ENCODE assay signal across 1 cellular context in the genomic region with DNA sequence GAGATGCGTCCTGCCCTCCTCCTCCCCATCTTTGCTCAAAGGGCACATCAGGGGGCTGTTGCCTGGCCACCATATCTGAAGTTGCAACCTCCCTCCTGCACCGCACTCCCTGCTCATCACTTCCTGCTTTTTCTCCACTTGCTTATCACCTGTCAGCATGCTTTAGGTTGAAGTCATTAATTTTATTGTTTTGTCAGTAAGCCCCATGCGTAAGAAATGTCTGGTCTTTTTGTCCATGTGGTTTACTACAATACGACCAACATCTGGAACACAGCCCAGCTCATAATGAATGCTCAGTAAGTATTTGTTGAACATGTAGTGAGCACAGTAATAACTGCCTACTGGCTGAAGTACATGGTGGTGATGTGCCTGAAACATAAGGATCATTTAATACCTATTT.
TF ChIP-seq lines count a peak whose summit lies in the region.

No MANE protein-coding gene starts in this region.

TF ChIP-seq in K562, 482 proteins besides CTCF, POLR2A, EP300 and RAD21 (continued from another document):
- TF ChIP-seq, protein P1, sequence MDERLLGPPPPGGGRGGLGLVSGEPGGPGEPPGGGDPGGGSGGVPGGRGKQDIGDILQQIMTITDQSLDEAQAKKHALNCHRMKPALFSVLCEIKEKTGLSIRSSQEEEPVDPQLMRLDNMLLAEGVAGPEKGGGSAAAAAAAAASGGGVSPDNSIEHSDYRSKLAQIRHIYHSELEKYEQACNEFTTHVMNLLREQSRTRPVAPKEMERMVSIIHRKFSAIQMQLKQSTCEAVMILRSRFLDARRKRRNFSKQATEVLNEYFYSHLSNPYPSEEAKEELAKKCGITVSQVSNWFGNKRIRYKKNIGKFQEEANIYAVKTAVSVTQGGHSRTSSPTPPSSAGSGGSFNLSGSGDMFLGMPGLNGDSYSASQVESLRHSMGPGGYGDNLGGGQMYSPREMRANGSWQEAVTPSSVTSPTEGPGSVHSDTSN (CRISPR knock-in tag; IDR thresholded peaks at IDR 0.05; ENCODE audit: low read depth): peak; percentile 14; the same call in 1 of the 2 replicates
- TF ChIP-seq, protein P1 (tag; conservative IDR thresholded peaks at IDR 0.05; ENCODE audit: low read depth): peak; percentile 94
- TF ChIP-seq, protein P2, sequence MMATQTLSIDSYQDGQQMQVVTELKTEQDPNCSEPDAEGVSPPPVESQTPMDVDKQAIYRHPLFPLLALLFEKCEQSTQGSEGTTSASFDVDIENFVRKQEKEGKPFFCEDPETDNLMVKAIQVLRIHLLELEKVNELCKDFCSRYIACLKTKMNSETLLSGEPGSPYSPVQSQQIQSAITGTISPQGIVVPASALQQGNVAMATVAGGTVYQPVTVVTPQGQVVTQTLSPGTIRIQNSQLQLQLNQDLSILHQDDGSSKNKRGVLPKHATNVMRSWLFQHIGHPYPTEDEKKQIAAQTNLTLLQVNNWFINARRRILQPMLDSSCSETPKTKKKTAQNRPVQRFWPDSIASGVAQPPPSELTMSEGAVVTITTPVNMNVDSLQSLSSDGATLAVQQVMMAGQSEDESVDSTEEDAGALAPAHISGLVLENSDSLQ (IDR thresholded peaks at IDR 0.05): peak; percentile 90
- TF ChIP-seq TCF3 (CRISPR knock-in tag; IDR thresholded peaks at IDR 0.05) (peak; percentile 96), RCOR1 (IDR thresholded peaks at IDR 0.05; ENCODE audit: borderline replicate concordance in 1 of 2, low read depth in 2 of 2, low read length in 2 of 2) (peak in 1 of 2 experiments; percentile 83; a peak in 2 of 4 replicates), FOXM1 (IDR thresholded peaks at IDR 0.05; ENCODE audit: low read depth) (0 out of 2 replicates have a peak, but pooled peaks have one; percentile 13), FOXM1 (CRISPR knock-in tag; IDR thresholded peaks at IDR 0.05; ENCODE audit: low read depth) (no peak), ZEB2 (IDR thresholded peaks at IDR 0.05) (peak; percentile 81), ZC3H11A (IDR thresholded peaks at IDR 0.05; ENCODE audit: low read depth, low read length) (no peak), MYC (IDR thresholded peaks at IDR 0.05; ENCODE audit: low read depth, low read length) (peak; percentile 64; the same call in 1 of the 2 replicates), MYC (CRISPR knock-in tag; IDR thresholded peaks at IDR 0.05; ENCODE audit: borderline replicate concordance, low read depth) (no peak), ZNF175 (CRISPR knock-in tag; IDR thresholded peaks at IDR 0.05; ENCODE audit: low read depth) (peak; percentile 25; the same call in 1 of the 2 replicates), EWSR1 (IDR thresholded peaks at IDR 0.05; ENCODE audit: borderline replicate concordance, low read depth, partially characterized antibody) (no peak)
- TF ChIP-seq, protein P3, sequence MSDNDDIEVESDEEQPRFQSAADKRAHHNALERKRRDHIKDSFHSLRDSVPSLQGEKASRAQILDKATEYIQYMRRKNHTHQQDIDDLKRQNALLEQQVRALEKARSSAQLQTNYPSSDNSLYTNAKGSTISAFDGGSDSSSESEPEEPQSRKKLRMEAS (CRISPR knock-in tag; IDR thresholded peaks at IDR 0.05): peak; percentile 70
